Comparison of ENCODE assay signal across 25 cellular contexts in the genomic region with DNA sequence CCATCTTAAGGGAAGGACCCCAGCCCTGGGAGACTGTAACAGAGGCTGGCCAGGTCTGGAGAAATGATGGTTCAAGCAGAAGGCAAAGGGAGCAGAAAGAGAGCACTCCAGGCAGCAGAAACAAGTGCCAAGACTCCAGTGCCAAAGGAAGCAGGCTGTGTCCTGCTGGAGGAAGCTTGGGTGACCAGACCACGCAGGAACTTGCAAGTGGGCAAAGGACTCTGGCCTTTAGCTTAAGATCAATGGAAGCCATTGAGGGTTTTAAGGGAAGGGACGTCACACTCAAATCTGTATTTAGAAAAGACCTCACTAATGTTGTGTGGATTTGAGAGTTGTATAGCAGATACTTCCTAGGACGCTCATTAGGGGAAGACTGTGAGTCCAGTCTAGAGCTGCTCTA.
A peak's percentile ranks its signal among the peaks of the same experiment; 100 is the strongest.
DNase-seq lines count a peak whose midpoint lies in the region; ATAC-seq lines count a peak whose summit lies in the region.
"Had no signal": no experiment of that assay in that cellular context is flagged by ENCODE, and none has a peak within 500 bp of the region (broad histone marks: within the 10 kb centered on the region; RNA-seq: fewer than 3 reads in every experiment).

No MANE protein-coding gene starts in this region.

- H3K27me3 Mint-ChIP-seq in activated naive CD8-positive, alpha-beta T cell treated with anti-CD3 and anti-CD28 coated beads, Interleukin-2, amount 50 U/mL, for 24 hours: no peaks in the 10 kb centered on the region
- no peaks in the 10 kb centered on the region for H3K27me3 Mint-ChIP-seq in activated naive CD8-positive, alpha-beta T cell treated with anti-CD3 and anti-CD28 coated beads for 36 hours
- H3K27me3 Mint-ChIP-seq: stimulated activated naive CD8-positive, alpha-beta T cell treated with anti-CD3 and anti-CD28 coated beads, Interleukin-15, amount 100 ng/mL, for 72 hours had no signal

- H3K9ac ChIP-seq in adipocyte (ENCODE audit: low read length): peak overlapping the region; percentile 70
- H3K9ac ChIP-seq: neural progenitor cell had no signal

- peaks cover 8% of the 10 kb centered on the region for H3K4me1 Mint-ChIP-seq in activated naive CD8-positive, alpha-beta T cell treated with anti-CD3 and anti-CD28 coated beads, Interleukin-2, amount 50 U/mL, for 24 hours
- peaks cover 7% of the 10 kb centered on the region for H3K4me1 Mint-ChIP-seq in activated naive CD8-positive, alpha-beta T cell treated with anti-CD3 and anti-CD28 coated beads for 36 hours
- H3K4me1 Mint-ChIP-seq: neural progenitor cell had no signal

- H3K36me3 Mint-ChIP-seq in activated naive CD8-positive, alpha-beta T cell treated with anti-CD3 and anti-CD28 coated beads, Interleukin-2, amount 50 U/mL, for 24 hours (ENCODE audit: low read depth): peaks cover 19% of the 10 kb centered on the region
- H3K36me3 Mint-ChIP-seq in activated naive CD8-positive, alpha-beta T cell treated with anti-CD3 and anti-CD28 coated beads for 36 hours: peaks cover 13% of the 10 kb centered on the region

- H3K9me3 ChIP-seq in adipocyte (ENCODE audit: control insufficient read depth, low read length): no peaks in the 10 kb centered on the region
- H3K9me3 ChIP-seq: esophagus squamous epithelium, psoas muscle, upper lobe of left lung had no signal

- no peaks in the 10 kb centered on the region for H3K27me3 ChIP-seq in adipocyte (replicated peaks; ENCODE audit: control insufficient read depth, insufficient read depth, low read length)
- H3K27me3 ChIP-seq: esophagus squamous epithelium, neural progenitor cell, upper lobe of left lung had no signal

- ATAC-seq in activated naive CD8-positive, alpha-beta T cell treated with anti-CD3 and anti-CD28 coated beads, Interleukin-2, amount 50 U/mL, for 24 hours: no peak
- no peak for ATAC-seq in HG03159 (IDR thresholded peaks at IDR 0.05; ENCODE audit: unreplicated experiment)
- ATAC-seq in GM19395 (IDR thresholded peaks at IDR 0.05; ENCODE audit: unreplicated experiment): no peak
- ATAC-seq: K562, left colon, psoas muscle had no signal

- no peak overlapping the region for H3K4me3 Mint-ChIP-seq in activated naive CD8-positive, alpha-beta T cell treated with anti-CD3 and anti-CD28 coated beads, Interleukin-2, amount 50 U/mL, for 24 hours
- no peak overlapping the region for H3K4me3 Mint-ChIP-seq in activated naive CD8-positive, alpha-beta T cell treated with anti-CD3 and anti-CD28 coated beads for 36 hours
- H3K4me3 Mint-ChIP-seq: neural progenitor cell; T-helper 2 cell treated with Interferon-gamma antibody and Interleukin-4, amounts not matched to agents 5 μg/mL and 100 μg/mL, for 36 hours had no signal

- H3K9me3 Mint-ChIP-seq in activated naive CD8-positive, alpha-beta T cell treated with anti-CD3 and anti-CD28 coated beads, Interleukin-2, amount 50 U/mL, for 24 hours: no peaks in the 10 kb centered on the region
- H3K9me3 Mint-ChIP-seq in activated naive CD8-positive, alpha-beta T cell treated with anti-CD3 and anti-CD28 coated beads for 36 hours: no peaks in the 10 kb centered on the region
- H3K9me3 Mint-ChIP-seq: stimulated activated naive CD8-positive, alpha-beta T cell treated with anti-CD3 and anti-CD28 coated beads, Interleukin-15, amount 100 ng/mL, for 72 hours had no signal

- intact Hi-C loops in head of caudate nucleus (cut with DNase I): no loop called here

- DNase-seq in activated naive CD8-positive, alpha-beta T cell treated with anti-CD3 and anti-CD28 coated beads, Interleukin-2, amount 50 U/mL, for 24 hours: no peak
- DNase-seq in activated naive CD8-positive, alpha-beta T cell treated with anti-CD3 and anti-CD28 coated beads for 36 hours: no peak
- DNase-seq in adipocyte (ENCODE audit: low read depth): no peak
- peak; percentile 5 to 66 for DNase-seq in lung microvascular endothelial cell (ENCODE audit: low read depth in 2 of 2)
- no peak for DNase-seq in OCI-M2 (lab: John Stamatoyannopoulos, UW; ENCODE audit: unreplicated experiment)
- DNase-seq in head of caudate nucleus: no peak
- DNase-seq: activated CD4-positive, alpha-beta T cell treated with anti-CD3 and anti-CD28 coated beads, Interleukin-2, amount 50 U/mL, for 4 hours; anterior cingulate cortex; C1 segment of cervical spinal cord; DMS 273 treated with DMSO at 0.1 percent for 48 hours; effector CD8-positive, alpha-beta T cell; esophagus squamous epithelium; GF-D8; left colon; midbrain; NCI-H1694 treated with DMSO at 0.1 percent for 48 hours; psoas muscle; stimulated activated CD4-positive, alpha-beta T cell treated with anti-CD3 and anti-CD28 coated beads, Interleukin-4, amount 100 ng/mL, for 4 hours; stimulated activated naive CD8-positive, alpha-beta T cell treated with anti-CD3 and anti-CD28 coated beads, Interleukin-15, amount 100 ng/mL, for 72 hours; upper lobe of left lung had no signal

- H3K27ac Mint-ChIP-seq in activated naive CD8-positive, alpha-beta T cell treated with anti-CD3 and anti-CD28 coated beads, Interleukin-2, amount 50 U/mL, for 24 hours: peak overlapping the region; percentile 47
- H3K27ac Mint-ChIP-seq in activated naive CD8-positive, alpha-beta T cell treated with anti-CD3 and anti-CD28 coated beads for 36 hours: no peak overlapping the region
- H3K27ac Mint-ChIP-seq: neural progenitor cell; T-helper 2 cell treated with Interferon-gamma antibody and Interleukin-4, amounts not matched to agents 5 μg/mL and 100 μg/mL, for 36 hours had no signal

- no peaks in the 10 kb centered on the region for H3K36me3 ChIP-seq in adipocyte (ENCODE audit: control insufficient read depth, insufficient read depth, low read length, severe bottlenecking)
- H3K36me3 ChIP-seq: neural progenitor cell had no signal

- peaks cover 36% of the 10 kb centered on the region for H3K4me1 ChIP-seq in adipocyte (ENCODE audit: control insufficient read depth, insufficient read depth, low read length)
- H3K4me1 ChIP-seq: neural progenitor cell had no signal

- no peak overlapping the region for H3K4me3 ChIP-seq in adipocyte (ENCODE audit: low read length)
- H3K4me3 ChIP-seq: K562, neural progenitor cell, psoas muscle, upper lobe of left lung had no signal

Comparison
In these comparisons a context has a peak if more than half of its experiments do, and no peak if none do; other contexts are left out.
1. DNase-seq: peak in lung microvascular endothelial cell (2 of 2); none in activated naive CD8-positive, alpha-beta T cell treated with anti-CD3 and anti-CD28 coated beads, Interleukin-2, amount 50 U/mL, for 24 hours (single experiment), activated naive CD8-positive, alpha-beta T cell treated with anti-CD3 and anti-CD28 coated beads for 36 hours (single experiment), adipocyte (single experiment), OCI-M2 (single experiment) and head of caudate nucleus (0 of 42).